In genomic region chr6:112044856-112045255, GRCh38 we compare ENCODE assay signal across 1 cellular context.
TF ChIP-seq lines count a peak whose summit lies in the region.

No MANE protein-coding gene starts in this region.

TF ChIP-seq in IMR-90, 13 proteins besides CTCF, POLR2A, EP300 and RAD21 (continued from another document):
- TF ChIP-seq, protein P1, sequence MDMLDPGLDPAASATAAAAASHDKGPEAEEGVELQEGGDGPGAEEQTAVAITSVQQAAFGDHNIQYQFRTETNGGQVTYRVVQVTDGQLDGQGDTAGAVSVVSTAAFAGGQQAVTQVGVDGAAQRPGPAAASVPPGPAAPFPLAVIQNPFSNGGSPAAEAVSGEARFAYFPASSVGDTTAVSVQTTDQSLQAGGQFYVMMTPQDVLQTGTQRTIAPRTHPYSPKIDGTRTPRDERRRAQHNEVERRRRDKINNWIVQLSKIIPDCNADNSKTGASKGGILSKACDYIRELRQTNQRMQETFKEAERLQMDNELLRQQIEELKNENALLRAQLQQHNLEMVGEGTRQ (IDR thresholded peaks at IDR 0.05; ENCODE audit: low read depth, low read length) = no peak
